In the genomic region with DNA sequence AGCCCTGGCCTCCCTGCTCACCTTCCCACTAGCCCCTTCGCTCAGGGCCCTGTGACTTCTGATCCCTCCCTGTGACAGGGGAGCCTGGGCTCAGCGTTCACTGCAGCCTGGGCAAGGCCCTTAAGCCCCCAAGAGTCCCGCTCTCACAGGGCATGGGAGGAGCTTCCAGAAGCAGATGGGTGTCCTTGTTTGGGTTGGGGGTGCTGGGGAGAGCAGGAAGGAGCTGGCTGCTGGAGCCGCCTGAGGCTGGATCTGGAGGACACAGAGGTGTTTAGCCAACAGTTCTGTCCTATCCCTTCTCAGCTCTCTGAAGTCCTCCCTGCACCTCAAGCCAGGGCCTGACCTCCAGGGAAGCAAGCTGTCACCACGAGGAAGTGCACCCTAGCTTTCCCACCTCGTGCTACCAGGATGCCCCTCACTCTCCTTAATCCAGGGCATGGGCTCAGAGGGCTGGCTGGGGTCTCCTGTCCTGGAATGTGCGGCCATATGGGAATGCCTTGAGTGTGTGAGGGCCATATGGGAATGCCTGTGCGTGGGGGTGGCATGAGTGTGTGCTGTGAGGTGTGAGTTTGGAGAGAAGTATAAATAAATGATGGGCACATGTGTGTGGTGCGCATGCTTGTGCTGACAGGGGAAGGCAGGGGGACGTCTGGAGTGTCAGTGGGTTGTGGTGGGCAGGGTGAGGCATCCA, we compare ENCODE assay signal across 19 cellular contexts. TPM values are rescaled to one million over a fixed set of nuclear protein-coding genes. Genes with fewer than 3 reads are reported as not detected.
A peak's percentile ranks its signal among the peaks of the same experiment; 100 is the strongest.
DNase-seq lines count a peak whose midpoint lies in the region; ATAC-seq, FAIRE-seq and TF ChIP-seq lines count a peak whose summit lies in the region.
"Had no signal": no experiment of that assay in that cellular context is flagged by ENCODE, and none has a peak within 500 bp of the region (broad histone marks: within the 10 kb centered on the region; RNA-seq: fewer than 3 reads in every experiment).

No MANE protein-coding gene starts in this region.

- intact Hi-C loops in HepG2 (cut with micrococcal nuclease; ENCODE audit: unreplicated experiment), result no loop called here
- intact Hi-C loops in right lobe of liver (cut with DNase I), result no loop called here
- intact Hi-C loops in uterus (cut with DNase I; ENCODE audit: low total_unique reads), result no loop called here

- TF ChIP-seq POLR2A in HepG2 (IDR thresholded peaks at IDR 0.05; ENCODE audit: insufficient read depth in 1 of 2, low read depth in 2 of 2, low read length in 2 of 2), result no peak
- TF ChIP-seq POLR2A in right lobe of liver (IDR thresholded peaks at IDR 0.05), result no peak
- TF ChIP-seq POLR2A in H1 (IDR thresholded peaks at IDR 0.05; ENCODE audit: control extremely low read depth in 1 of 2, low read depth in 2 of 2, low read length in 2 of 2), result no peak
- TF ChIP-seq POLR2A in uterus (IDR thresholded peaks at IDR 0.05), result no peak

- H3K36me3 ChIP-seq in HepG2 (replicated peaks in 1 of 2; ENCODE audit: control insufficient read depth in 1 of 2, insufficient read depth in 2 of 2, low read length in 2 of 2) (no peaks in the 10 kb centered on the region), right lobe of liver (no peaks in the 10 kb centered on the region), H1 (ENCODE audit: control insufficient read depth in 2 of 4, insufficient read depth in 4 of 4, low read length in 3 of 4) (no peaks in the 10 kb centered on the region), uterus (no peaks in the 10 kb centered on the region)

- H4K5ac ChIP-seq in H1 (ENCODE audit: insufficient read length, low read depth, low read length), result no peak overlapping the region

- H3K27ac Mint-ChIP-seq in osteocyte (ENCODE audit: unreplicated experiment), result no peak overlapping the region

- H3K4me1 Mint-ChIP-seq in osteocyte (ENCODE audit: unreplicated experiment), result no peaks in the 10 kb centered on the region

- peak; percentile 38 for ATAC-seq in HepG2
- ATAC-seq in right lobe of liver, result no peak

- H3K23ac ChIP-seq in H1 (ENCODE audit: insufficient read length), result no peak overlapping the region

- TF ChIP-seq EP300 in HepG2 (IDR thresholded peaks at IDR 0.05; ENCODE audit: low read depth in 2 of 2, low read length in 2 of 2) (no peak), HepG2 (CRISPR knock-in tag; IDR thresholded peaks at IDR 0.05; ENCODE audit: borderline replicate concordance) (no peak), H1 (IDR thresholded peaks at IDR 0.05; ENCODE audit: borderline replicate concordance in 1 of 2, low read depth in 2 of 2, low read length in 2 of 2) (no peak)

- H3K9ac ChIP-seq in HepG2 (ENCODE audit: insufficient read depth, low read depth, low read length) (no peak overlapping the region), H1 (replicated peaks in 1 of 4; ENCODE audit: extremely low read depth in 1 of 4, low read depth in 3 of 4, low read length in 3 of 4) (no peak overlapping the region)
- H3K9ac ChIP-seq: KMS-11 had no signal

- TF ChIP-seq CTCF in HepG2 (CRISPR knock-in tag; IDR thresholded peaks at IDR 0.05) (no peak), right lobe of liver (IDR thresholded peaks at IDR 0.05) (no peak), H1 (IDR thresholded peaks at IDR 0.05; ENCODE audit: control extremely low read depth in 1 of 3, insufficient read depth in 1 of 3, low read depth in 1 of 3, low read length in 3 of 3) (no peak), osteocyte (IDR thresholded peaks at IDR 0.05) (no peak), uterus (IDR thresholded peaks at IDR 0.05) (no peak)

- H2BK15ac ChIP-seq in H1 (ENCODE audit: low read length), result no peak overlapping the region

- TF ChIP-seq RAD21 in HepG2 (CRISPR knock-in tag; IDR thresholded peaks at IDR 0.05), result no peak
- no peak for TF ChIP-seq RAD21 in H1 (IDR thresholded peaks at IDR 0.05 in 1 of 2, conservative IDR thresholded peaks at IDR 0.05 in 1 of 2; ENCODE audit: low read depth in 2 of 2, low read length in 2 of 2)

- POLR2A ChIA-PET in HepG2 (lab: Yijun Ruan, JAX), result no interaction called here
- POLR2A ChIA-PET in H1 (lab: Charles Lee; ENCODE audit: partially characterized antibody), result interaction anchor here (0.8 to 1.8 kb wide), 3 partner anchors 35 to 64 kb away, joined by 3 to 4 read pairs (median 3); no protein-coding TSS in a partner anchor

- H3K4me2 ChIP-seq in HepG2 (ENCODE audit: low read depth, low read length) (no peak overlapping the region), H1 (ENCODE audit: insufficient read depth in 1 of 2, low read depth in 2 of 2, low read length in 2 of 2) (no peak overlapping the region)
- H3K4me2 ChIP-seq: KMS-11 had no signal

- H2AK5ac ChIP-seq in H1 (ENCODE audit: low read depth, low read length), result no peak overlapping the region

- no peaks in the 10 kb centered on the region for H3K9me3 ChIP-seq in HepG2 (ENCODE audit: low read length)
- no peaks in the 10 kb centered on the region for H3K9me3 ChIP-seq in right lobe of liver
- H3K9me3 ChIP-seq in H1 (ENCODE audit: insufficient read depth in 2 of 2, low read depth in 1 of 2, low read length in 1 of 2), result no peaks in the 10 kb centered on the region
- no peaks in the 10 kb centered on the region for H3K9me3 ChIP-seq in uterus

- H3K79me1 ChIP-seq in H1 (ENCODE audit: low read depth, low read length), result no peaks in the 10 kb centered on the region

- no peak overlapping the region for H2BK20ac ChIP-seq in H1 (ENCODE audit: low read length)

- no peak overlapping the region for H2AFZ ChIP-seq in HepG2 (ENCODE audit: low read length)
- no peak overlapping the region for H2AFZ ChIP-seq in H1 (ENCODE audit: low read length)

- H2BK5ac ChIP-seq in H1 (ENCODE audit: low read depth, low read length), result peak overlapping the region; percentile 60; the same call in 1 of the 2 replicates

- CTCF ChIA-PET in HepG2 (lab: Yijun Ruan, JAX; ENCODE audit: low intra/inter-chr PET ratio, low total read pairs), result no interaction called here
- CTCF ChIA-PET in H1 (lab: Charles Lee; ENCODE audit: partially characterized antibody), result interaction anchor here (0.6 to 31.7 kb wide), 18 partner anchors 8 to 368 kb away, joined by 3 to 1283 read pairs (median 12); a partner anchor contains a TSS

- H3K4me3 ChIP-seq in HepG2 (replicated peaks in 1 of 3; ENCODE audit: insufficient read depth in 1 of 3, low read depth in 2 of 3, low read length in 3 of 3) (no peak overlapping the region), right lobe of liver (no peak overlapping the region), H1 (ENCODE audit: extremely low read depth in 1 of 4, insufficient read depth in 2 of 4, low read depth in 3 of 4, low read length in 4 of 4) (no peak overlapping the region), uterus (no peak overlapping the region)

- WGBS in HepG2 (ENCODE audit: low lambda C conversion rate), result 45% methylated on average over 7 of the region's 10 CpGs
- WGBS in right lobe of liver (ENCODE audit: insufficient coverage, low coverage, low lambda C conversion rate, missing lambda C conversion rate), result 91% methylated on average over 4 of the region's 10 CpGs
- WGBS in H1 (ENCODE audit: extremely low coverage in 1 of 2, insufficient coverage in 1 of 2, insufficient read length in 1 of 2, insufficient replicate concordance in 2 of 2, low coverage in 1 of 2, low lambda C conversion rate in 2 of 2, missing lambda C conversion rate in 1 of 2), 2 experiments, result 84% methylated on average over 10 of the region's 10 CpGs; no CpG with 5 or more reads in 1 of the 2 experiments

- no peak overlapping the region for H3K27ac ChIP-seq in HepG2 (ENCODE audit: extremely low read length, insufficient read depth, low read length)
- no peak overlapping the region for H3K27ac ChIP-seq in right lobe of liver
- H3K27ac ChIP-seq in H1 (ENCODE audit: low read depth, low read length), result no peak overlapping the region
- H3K27ac ChIP-seq in uterus, result peak overlapping the region; percentile 92
- H3K27ac ChIP-seq: KMS-11 had no signal

- H3K14ac ChIP-seq in H1 (ENCODE audit: insufficient read length), result no peak overlapping the region

- DNase-seq in HepG2 (ENCODE audit: low spot score) (no peak), right lobe of liver (no peak), H1 (ENCODE audit: low read depth in 1 of 2, low spot score in 2 of 2) (peak in 1 of 2 experiments; percentile 43), osteocyte (ENCODE audit: extremely low spot score, unreplicated experiment) (peak; percentile 78), uterus (peak in 1 of 2 donors; percentile 17), LoVo (ENCODE audit: low spot score) (no peak), KBM-7 (no peak)
- no peak for DNase-seq in activated T-cell treated with anti-CD3 and anti-CD28 coated beads, Interleukin-2, amount 50 U/mL, for 1 hour
- DNase-seq: ACHN, C1 segment of cervical spinal cord, DMS79, NCI-H1417, NCI-H187, NCI-H2107, NCI-H2227 treated with DMSO at 0.1 percent for 48 hours, NCI-H524, NCI-H82, OCI-M1 had no signal

- H3K4ac ChIP-seq in H1 (replicated peaks; ENCODE audit: insufficient read length, low read depth, low read length), result no peak overlapping the region

- peaks cover 2 to 13% of the 10 kb centered on the region in 2 experiments; a peak in 2 of 5 replicates for H3K27me3 ChIP-seq in HepG2 (ENCODE audit: control insufficient read depth in 1 of 2, insufficient read depth in 2 of 2, low read length in 2 of 2)
- no peaks in the 10 kb centered on the region for H3K27me3 ChIP-seq in right lobe of liver
- no peaks in the 10 kb centered on the region for H3K27me3 ChIP-seq in H1 (replicated peaks in 1 of 4; ENCODE audit: control insufficient read depth in 3 of 4, extremely low read depth in 1 of 4, insufficient read depth in 3 of 4, low read length in 3 of 4)
- H3K27me3 ChIP-seq in uterus, result no peaks in the 10 kb centered on the region

- no peaks in the 10 kb centered on the region for H4K20me1 ChIP-seq in HepG2 (ENCODE audit: insufficient read depth, low read length)
- no peaks in the 10 kb centered on the region for H4K20me1 ChIP-seq in H1 (replicated peaks in 1 of 2; ENCODE audit: control insufficient read depth in 1 of 2, insufficient read depth in 2 of 2, low read length in 2 of 2)

- H3K36me3 Mint-ChIP-seq in osteocyte (ENCODE audit: unreplicated experiment), result no peaks in the 10 kb centered on the region

- in situ Hi-C loops in HepG2 (cut with HindIII; ENCODE audit: extremely low pct_ligation_motif_present, low pct_unique_long_range_greater_than_20kb) (no loop called here), KBM-7 (cut with MboI; ENCODE audit: low pct_unique_long_range_greater_than_20kb, low sequenced_read_pairs) (no loop called here)

- no peak overlapping the region for H3K56ac ChIP-seq in H1 (replicated peaks; ENCODE audit: insufficient read length, low read depth, low read length)

- peak overlapping the region; percentile 32 for H3K18ac ChIP-seq in H1 (ENCODE audit: extremely low read depth, low read length)

- H3K79me2 ChIP-seq in HepG2 (ENCODE audit: insufficient read depth, low read length) (no peaks in the 10 kb centered on the region), H1 (ENCODE audit: control insufficient read depth in 1 of 2, insufficient read depth in 2 of 2, low read length in 2 of 2) (no peaks in the 10 kb centered on the region)

- no TSS peak for BruUV-seq in HepG2 (replicated peaks; lab: Mats Ljungman, UMichigan)

- H2BK120ac ChIP-seq in H1 (replicated peaks; ENCODE audit: low read depth, low read length), result no peak overlapping the region

- H2BK12ac ChIP-seq in H1 (ENCODE audit: low read depth, low read length), result peak overlapping the region; percentile 80; the same call in 1 of the 2 replicates

- H3K4me1 ChIP-seq in HepG2 (ENCODE audit: insufficient read depth, low read length), result no peaks in the 10 kb centered on the region
- H3K4me1 ChIP-seq in right lobe of liver, result no peaks in the 10 kb centered on the region
- peaks cover 0 to 5% (median 0%) of the 10 kb centered on the region in 4 experiments; a peak in 2 of 7 replicates for H3K4me1 ChIP-seq in H1 (replicated peaks in 1 of 4; ENCODE audit: control insufficient read depth in 3 of 4, insufficient read depth in 4 of 4, low read length in 3 of 4)
- H3K4me1 ChIP-seq in uterus, result peaks cover 22 to 34% of the 10 kb centered on the region in 2 donors

- peaks cover 10% of the 10 kb centered on the region for H3K27me3 Mint-ChIP-seq in osteocyte (ENCODE audit: unreplicated experiment)

- H4K91ac ChIP-seq in H1 (replicated peaks; ENCODE audit: insufficient read length, low read length), result no peak overlapping the region

- no peaks in the 10 kb centered on the region for H3K9me3 Mint-ChIP-seq in osteocyte (ENCODE audit: unreplicated experiment)

- H3K23me2 ChIP-seq in H1 (ENCODE audit: low read depth, low read length), result no peaks in the 10 kb centered on the region

- H4K8ac ChIP-seq in H1 (ENCODE audit: extremely low read depth, insufficient read depth, low read length), result peak overlapping the region; percentile 16; the same call in 1 of the 2 replicates

- H3K4me3 Mint-ChIP-seq in osteocyte (ENCODE audit: unreplicated experiment), result no peak overlapping the region

- FAIRE-seq in HepG2 (lab: Jason Lieb, UNC), result no peak
- no peak for FAIRE-seq in H1 (lab: Jason Lieb, UNC)

RNA-seq across cellular contexts. Expression of a gene that starts 25.0 kb away (rescaled TPM):
- 5.4 and 5.6 TPM in 2 replicates for total RNA-seq in HepG2 (2016; rRNA removed; fragmentation: Illumina TruSeq; extraction: Trizol)
- total RNA-seq in HepG2 (2016; cell fraction: cytosol; rRNA removed; fragmentation: Illumina TruSeq; extraction: Trizol; ENCODE audit: low read depth), result 0.40 and 0.44 TPM in 2 replicates
- total RNA-seq in HepG2 (2016; cell fraction: insoluble cytoplasmic fraction; rRNA removed; fragmentation: Illumina TruSeq; extraction: Trizol), result 5.3 and 5.6 TPM in 2 replicates
- total RNA-seq in HepG2 (2016; cell fraction: membrane; rRNA removed; fragmentation: Illumina TruSeq; extraction: Trizol), result 3.0 and 3.1 TPM in 2 replicates
- 4.7 and 5.3 TPM in 2 replicates for total RNA-seq in HepG2 (2016; cell fraction: nucleus; rRNA removed; fragmentation: Illumina TruSeq; extraction: Trizol)
- 4.3 and 4.8 TPM in 2 replicates for polyA plus RNA-seq in HepG2 (2011; rRNA removed)
- polyA plus RNA-seq in HepG2 (2011; cell fraction: cytosol; rRNA removed), result 2.8 and 2.9 TPM in 2 replicates
- 10.1 and 11.7 TPM in 2 replicates for polyA plus RNA-seq in HepG2 (2011; cell fraction: nucleus; rRNA removed)
- 2.4 and 2.6 TPM in 2 replicates for polyA plus RNA-seq in HepG2 (2012)
- 0.19 and 0.22 TPM in 2 replicates for polyA plus RNA-seq in HepG2 (2016; cell fraction: cytosol; fragmentation: Illumina TruSeq; extraction: Trizol; ENCODE audit: low read depth)
- polyA plus RNA-seq in HepG2 (2016; cell fraction: insoluble cytoplasmic fraction; fragmentation: Illumina TruSeq; extraction: Trizol; ENCODE audit: low read depth), result 3.2 and 3.5 TPM in 2 replicates
- polyA plus RNA-seq in HepG2 (2016; cell fraction: membrane; fragmentation: Illumina TruSeq; extraction: Trizol; ENCODE audit: low read depth), result 0.88 and 0.95 TPM in 2 replicates
- polyA plus RNA-seq in HepG2 (2016; cell fraction: nucleus; fragmentation: Illumina TruSeq; extraction: Trizol; ENCODE audit: insufficient read depth, low read depth), result 6.7 and 6.8 TPM in 2 replicates
- polyA minus RNA-seq in HepG2 (2011; rRNA and poly(A)+ RNA removed; ENCODE audit: low replicate concordance), result 8.1 TPM in 1 of 2 replicates, not detected in the other
- polyA minus RNA-seq in HepG2 (2011; cell fraction: cytosol; rRNA and poly(A)+ RNA removed), result 3.9 and 4.5 TPM in 2 replicates
- polyA minus RNA-seq in HepG2 (2011; cell fraction: nucleus; rRNA and poly(A)+ RNA removed), result 4.9 and 5.2 TPM in 2 replicates
- total RNA-seq in right lobe of liver, result 1 to 10 TPM in 2 of 6 experiments, under 1 TPM in 4; 0.42 to 3.1 (median 0.89) TPM
- 29.9 and 31.3 TPM in 2 replicates for total RNA-seq in H1 (2021; fragmentation: NEBNext Ultra II Directional; extraction: Animal tissue kit (Norgen Biotek cat#: 25700))
- polyA plus RNA-seq in H1 (2011; rRNA removed), result 14.8 and 15.3 TPM in 2 replicates
- polyA plus RNA-seq in H1 (2011; cell fraction: cytosol; rRNA removed), result 19.8 TPM
- polyA plus RNA-seq in H1 (2011; cell fraction: nucleus; rRNA removed), result 34.3 TPM
- 16.3 to 20.5 TPM (median 20.1 TPM) in 4 replicates for polyA plus RNA-seq in H1 (2012, experiment 1 of 2)
- polyA plus RNA-seq in H1 (2012, experiment 2 of 2), result 5.1 TPM
- 12.3 TPM for polyA plus RNA-seq in H1 (2013, experiment 1 of 2)
- polyA plus RNA-seq in H1 (2013, experiment 2 of 2), result 11.4 TPM
- 29.7 and 37.5 TPM in 2 replicates for polyA minus RNA-seq in H1 (2011; rRNA and poly(A)+ RNA removed)
- 26.1 TPM for polyA minus RNA-seq in H1 (2011; cell fraction: cytosol; rRNA and poly(A)+ RNA removed)
- polyA minus RNA-seq in H1 (2011; cell fraction: nucleus; rRNA and poly(A)+ RNA removed), result 16.7 TPM
- 7.8 and 8.7 TPM in 2 replicates for total RNA-seq in osteocyte
- 10 to 100 TPM; 12.6 to 57.4 (median 37.8) TPM for total RNA-seq in uterus

Comparison
In these comparisons a context has a peak if more than half of its experiments do, and no peak if none do; other contexts are left out.
1. H3K27ac ChIP-seq: peak in uterus (2 of 2); none in HepG2 (single experiment), right lobe of liver (0 of 3) and H1 (single experiment).